1 cellular context compared by ENCODE assay signal in the genomic region with DNA sequence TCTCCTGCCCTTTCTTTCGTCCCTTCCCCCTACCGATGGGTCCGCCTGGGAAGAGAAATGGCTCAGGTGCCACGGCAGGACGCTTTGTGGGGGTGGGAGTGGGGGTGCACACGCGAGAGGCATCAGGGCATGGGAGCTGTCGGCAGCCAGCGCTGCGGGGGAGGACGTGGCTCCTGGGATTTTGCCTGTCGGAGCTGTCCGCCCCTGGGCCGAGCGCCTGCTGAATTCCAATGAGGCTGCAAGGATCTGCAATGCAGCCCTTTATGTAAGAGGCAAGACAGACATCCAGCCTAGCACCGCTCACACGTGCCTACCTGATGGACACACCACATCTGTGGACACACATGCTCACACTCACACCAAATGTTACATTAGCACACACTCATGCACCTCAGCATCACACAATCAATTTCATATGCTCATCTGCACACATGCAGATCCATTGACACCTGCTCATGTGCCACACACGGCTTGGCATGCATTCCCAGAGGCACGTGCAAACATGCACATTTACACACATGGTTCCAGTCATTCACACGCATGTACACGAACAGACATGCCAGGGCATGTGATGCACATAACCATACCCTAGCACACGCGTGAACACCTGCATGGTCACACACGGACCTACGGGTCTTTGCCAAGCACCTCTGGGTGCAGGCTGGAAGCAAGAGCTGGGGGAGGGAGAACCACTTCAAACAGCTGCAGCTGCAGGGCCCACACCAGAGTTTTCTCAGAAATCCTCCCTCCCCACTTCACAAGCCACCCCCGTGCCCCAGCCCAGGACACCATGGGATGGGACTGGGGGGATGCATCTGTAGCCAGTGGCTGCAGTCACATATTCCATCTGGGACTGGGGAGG.
TF ChIP-seq lines count a peak whose summit lies in the region.

No MANE protein-coding gene starts in this region.

TF ChIP-seq in IMR-90, 13 proteins besides CTCF, POLR2A, EP300 and RAD21:
- TF ChIP-seq, protein P1, sequence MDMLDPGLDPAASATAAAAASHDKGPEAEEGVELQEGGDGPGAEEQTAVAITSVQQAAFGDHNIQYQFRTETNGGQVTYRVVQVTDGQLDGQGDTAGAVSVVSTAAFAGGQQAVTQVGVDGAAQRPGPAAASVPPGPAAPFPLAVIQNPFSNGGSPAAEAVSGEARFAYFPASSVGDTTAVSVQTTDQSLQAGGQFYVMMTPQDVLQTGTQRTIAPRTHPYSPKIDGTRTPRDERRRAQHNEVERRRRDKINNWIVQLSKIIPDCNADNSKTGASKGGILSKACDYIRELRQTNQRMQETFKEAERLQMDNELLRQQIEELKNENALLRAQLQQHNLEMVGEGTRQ (IDR thresholded peaks at IDR 0.05; ENCODE audit: low read depth, low read length) = no peak
- TF ChIP-seq CEBPB (IDR thresholded peaks at IDR 0.05; ENCODE audit: low read depth, low read length) = no peak
- TF ChIP-seq CHD1 (IDR thresholded peaks at IDR 0.05; ENCODE audit: low read depth, low read length) = no peak
- TF ChIP-seq, protein P2, sequence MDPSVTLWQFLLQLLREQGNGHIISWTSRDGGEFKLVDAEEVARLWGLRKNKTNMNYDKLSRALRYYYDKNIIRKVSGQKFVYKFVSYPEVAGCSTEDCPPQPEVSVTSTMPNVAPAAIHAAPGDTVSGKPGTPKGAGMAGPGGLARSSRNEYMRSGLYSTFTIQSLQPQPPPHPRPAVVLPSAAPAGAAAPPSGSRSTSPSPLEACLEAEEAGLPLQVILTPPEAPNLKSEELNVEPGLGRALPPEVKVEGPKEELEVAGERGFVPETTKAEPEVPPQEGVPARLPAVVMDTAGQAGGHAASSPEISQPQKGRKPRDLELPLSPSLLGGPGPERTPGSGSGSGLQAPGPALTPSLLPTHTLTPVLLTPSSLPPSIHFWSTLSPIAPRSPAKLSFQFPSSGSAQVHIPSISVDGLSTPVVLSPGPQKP (IDR thresholded peaks at IDR 0.05; ENCODE audit: borderline replicate concordance, low read depth, low read length) = no peak
- no peak for TF ChIP-seq NFE2L2 (IDR thresholded peaks at IDR 0.05; ENCODE audit: low read depth, low read length)
- TF ChIP-seq MAZ (IDR thresholded peaks at IDR 0.05; ENCODE audit: borderline replicate concordance, low read depth, low read length) = no peak
- no peak for TF ChIP-seq MXI1 (IDR thresholded peaks at IDR 0.05; ENCODE audit: borderline replicate concordance, low read depth, low read length)
- TF ChIP-seq BHLHE40 (IDR thresholded peaks at IDR 0.05; ENCODE audit: low read depth, low read length) = no peak
- TF ChIP-seq SMC3 (IDR thresholded peaks at IDR 0.05; ENCODE audit: low read depth, low read length) = no peak
- TF ChIP-seq RFX5 (IDR thresholded peaks at IDR 0.05; ENCODE audit: low read depth, low read length) = no peak
- TF ChIP-seq FOS (IDR thresholded peaks at IDR 0.05; ENCODE audit: low read depth, low read length) = no peak
- no peak for TF ChIP-seq MAFK (IDR thresholded peaks at IDR 0.05; ENCODE audit: low read depth, low read length)
- TF ChIP-seq RCOR1 (IDR thresholded peaks at IDR 0.05; ENCODE audit: insufficient replicate concordance, low read length) = no peak
